1 cellular context compared by ENCODE assay signal in the genomic region with DNA sequence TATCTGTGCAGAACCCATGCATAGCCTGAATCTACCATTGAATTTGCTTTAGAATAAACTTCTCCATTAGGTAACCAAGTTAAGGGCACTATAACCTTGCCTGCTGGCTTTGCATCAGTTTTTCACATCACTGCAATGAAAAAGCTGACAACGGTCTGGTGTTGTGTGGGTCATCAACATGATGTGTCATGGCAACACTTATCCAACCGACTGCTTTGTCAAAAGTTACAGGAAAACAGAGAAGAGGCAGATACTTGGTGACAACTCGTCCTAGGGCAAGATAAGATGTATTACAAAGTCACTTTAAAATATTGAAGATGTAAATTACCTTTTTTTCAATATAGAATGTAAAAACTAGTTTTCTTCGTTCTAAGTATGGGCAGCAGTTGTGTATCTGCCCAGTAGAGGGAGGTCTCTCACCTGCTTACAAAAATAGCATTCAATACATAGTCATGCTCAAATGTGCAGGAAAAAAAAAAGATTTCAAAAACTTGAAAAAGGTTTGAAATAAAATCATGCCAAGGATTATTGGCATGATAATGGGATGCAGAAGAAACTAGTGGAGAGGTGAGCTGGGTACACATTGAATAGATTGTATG.
TF ChIP-seq lines count a peak whose summit lies in the region.

No MANE protein-coding gene starts in this region.

TF ChIP-seq in liver, 16 proteins besides CTCF, POLR2A, EP300 and RAD21 (continued from another document):
- TF ChIP-seq, protein P1, sequence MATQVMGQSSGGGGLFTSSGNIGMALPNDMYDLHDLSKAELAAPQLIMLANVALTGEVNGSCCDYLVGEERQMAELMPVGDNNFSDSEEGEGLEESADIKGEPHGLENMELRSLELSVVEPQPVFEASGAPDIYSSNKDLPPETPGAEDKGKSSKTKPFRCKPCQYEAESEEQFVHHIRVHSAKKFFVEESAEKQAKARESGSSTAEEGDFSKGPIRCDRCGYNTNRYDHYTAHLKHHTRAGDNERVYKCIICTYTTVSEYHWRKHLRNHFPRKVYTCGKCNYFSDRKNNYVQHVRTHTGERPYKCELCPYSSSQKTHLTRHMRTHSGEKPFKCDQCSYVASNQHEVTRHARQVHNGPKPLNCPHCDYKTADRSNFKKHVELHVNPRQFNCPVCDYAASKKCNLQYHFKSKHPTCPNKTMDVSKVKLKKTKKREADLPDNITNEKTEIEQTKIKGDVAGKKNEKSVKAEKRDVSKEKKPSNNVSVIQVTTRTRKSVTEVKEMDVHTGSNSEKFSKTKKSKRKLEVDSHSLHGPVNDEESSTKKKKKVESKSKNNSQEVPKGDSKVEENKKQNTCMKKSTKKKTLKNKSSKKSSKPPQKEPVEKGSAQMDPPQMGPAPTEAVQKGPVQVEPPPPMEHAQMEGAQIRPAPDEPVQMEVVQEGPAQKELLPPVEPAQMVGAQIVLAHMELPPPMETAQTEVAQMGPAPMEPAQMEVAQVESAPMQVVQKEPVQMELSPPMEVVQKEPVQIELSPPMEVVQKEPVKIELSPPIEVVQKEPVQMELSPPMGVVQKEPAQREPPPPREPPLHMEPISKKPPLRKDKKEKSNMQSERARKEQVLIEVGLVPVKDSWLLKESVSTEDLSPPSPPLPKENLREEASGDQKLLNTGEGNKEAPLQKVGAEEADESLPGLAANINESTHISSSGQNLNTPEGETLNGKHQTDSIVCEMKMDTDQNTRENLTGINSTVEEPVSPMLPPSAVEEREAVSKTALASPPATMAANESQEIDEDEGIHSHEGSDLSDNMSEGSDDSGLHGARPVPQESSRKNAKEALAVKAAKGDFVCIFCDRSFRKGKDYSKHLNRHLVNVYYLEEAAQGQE (IDR thresholded peaks at IDR 0.05), result no peak
- TF ChIP-seq NR2F2 (IDR thresholded peaks at IDR 0.05) (no peak), HNF4G (IDR thresholded peaks at IDR 0.05) (no peak), FOXA2 (IDR thresholded peaks at IDR 0.05) (no peak)
